In genomic region chr11:63871962-63872832, GRCh38 we compare ENCODE assay signal across 8 cellular contexts. TPM values are rescaled to one million over a fixed set of nuclear protein-coding genes. Genes with fewer than 3 reads are reported as not detected.
DNase-seq lines count a peak whose midpoint lies in the region; FAIRE-seq and TF ChIP-seq lines count a peak whose summit lies in the region.

No MANE protein-coding gene starts in this region.

- TF ChIP-seq RAD21 in Ishikawa (IDR thresholded peaks at IDR 0.05; ENCODE audit: low read depth): peak; percentile 66
- TF ChIP-seq RAD21 in SK-N-SH (IDR thresholded peaks at IDR 0.05; ENCODE audit: low read length): peak; percentile 71

- H3K4me2 ChIP-seq in GM23248 (ENCODE audit: unreplicated experiment) (peak overlapping the region; percentile 60), SK-N-SH (peak overlapping the region; percentile 35)

- DNase-seq in activated T-cell treated with anti-CD3 and anti-CD28 coated beads for 24 hours (ENCODE audit: low read depth) (peak; percentile 21), activated T-cell treated with anti-CD3 and anti-CD28 coated beads for 4 hours (no peak), GM23248 (peak; percentile 98), SK-N-SH (peak; percentile 80), caudate nucleus (lab: John Stamatoyannopoulos, UW) (peak in 56 of 61 donors; percentile 19 to 88 (median 62)), islet precursor cell (peak; percentile 98), small intestine (peak; percentile 94)

- H3K9me2 ChIP-seq in GM23248 (ENCODE audit: insufficient read depth) (no peaks in the 10 kb centered on the region), SK-N-SH (no peaks in the 10 kb centered on the region)

- H3K36me3 ChIP-seq in GM23248 (ENCODE audit: low read depth): no peaks in the 10 kb centered on the region
- peaks cover 0 to 3% of the 10 kb centered on the region in 2 experiments for H3K36me3 ChIP-seq in SK-N-SH (replicated peaks in 1 of 2; ENCODE audit: control insufficient read depth in 1 of 2, insufficient read depth in 2 of 2, low read length in 1 of 2)
- H3K36me3 ChIP-seq in small intestine (ENCODE audit: control insufficient read depth in 2 of 2, insufficient read depth in 2 of 2, low read length in 2 of 2): no peaks in the 10 kb centered on the region

- TF ChIP-seq EP300 in Ishikawa (IDR thresholded peaks at IDR 0.05; ENCODE audit: borderline replicate concordance): no peak
- no peak for TF ChIP-seq EP300 in SK-N-SH (IDR thresholded peaks at IDR 0.05; ENCODE audit: borderline replicate concordance in 1 of 2, low read depth in 1 of 2, low read length in 1 of 2)

- 0 out of 2 replicates have a peak overlapping the region, but pooled peaks have one; percentile 22 for H3K9ac ChIP-seq in GM23248
- H3K9ac ChIP-seq in SK-N-SH: no peak overlapping the region

- TF ChIP-seq CTCF in SK-N-SH (IDR thresholded peaks at IDR 0.05): peak; percentile 53

- CTCF ChIA-PET in SK-N-SH (lab: Yijun Ruan, JAX): interaction anchor here (0.6 to 5.4 kb wide), 12 partner anchors 10 to 73 kb away, joined by 3 to 23 read pairs (median 4); partner anchors contain the start of gene MARK2

- POLR2A ChIA-PET in SK-N-SH (lab: Yijun Ruan, JAX): interaction anchor here (0.5 to 1.0 kb wide), 3 partner anchors 34 to 96 kb away, joined by 3 to 4 read pairs (median 3); partner anchors contain the start of genes MARK2 and RCOR2

- 9 to 23% methylated on average over 9 to 11 of the region's 11 CpGs for WGBS in GM23248 (ENCODE audit: low coverage in 1 of 2, low lambda C conversion rate in 2 of 2, missing lambda C conversion rate in 2 of 2), 2 experiments
- WGBS in SK-N-SH (ENCODE audit: low lambda C conversion rate): 36% methylated on average over 11 of the region's 11 CpGs
- 8 to 14% (median 12%) methylated on average over 11 of the region's 11 CpGs for WGBS in small intestine, 3 donors

- H3K4me1 ChIP-seq in GM23248 (ENCODE audit: insufficient read depth): peaks cover 28% of the 10 kb centered on the region
- peaks cover 16 to 34% of the 10 kb centered on the region in 2 experiments; a peak in 3 of 4 replicates for H3K4me1 ChIP-seq in SK-N-SH (ENCODE audit: control insufficient read depth in 1 of 2, insufficient read depth in 2 of 2, low read depth in 1 of 2, low read length in 1 of 2)
- H3K4me1 ChIP-seq in small intestine (ENCODE audit: control insufficient read depth in 2 of 2, insufficient read depth in 1 of 2, low read depth in 1 of 2, low read length in 1 of 2): peaks cover 24 to 28% of the 10 kb centered on the region in 2 donors

- H2AFZ ChIP-seq in GM23248 (no peak overlapping the region), SK-N-SH (ENCODE audit: low read depth) (no peak overlapping the region)

- in situ Hi-C loops in GM23248 (cut with MboI): no loop called here

- H3K27ac ChIP-seq in GM23248 (peak overlapping the region; percentile 47), SK-N-SH (ENCODE audit: low read depth in 2 of 2, low read length in 1 of 2) (peak overlapping the region; percentile 25 to 65; a peak in 3 of 4 replicates), caudate nucleus (ENCODE audit: low read depth, low read length) (peak overlapping the region; percentile 42), small intestine (ENCODE audit: low read depth in 1 of 2, low read length in 1 of 2) (peak overlapping the region; percentile 64 to 77)

- H3K9me3 ChIP-seq in GM23248 (ENCODE audit: low read depth) (no peaks in the 10 kb centered on the region), SK-N-SH (no peaks in the 10 kb centered on the region), small intestine (ENCODE audit: control insufficient read depth, low read depth) (no peaks in the 10 kb centered on the region)

- peaks cover 30% of the 10 kb centered on the region for H3F3A ChIP-seq in GM23248 (ENCODE audit: insufficient read depth)
- no peaks in the 10 kb centered on the region for H3F3A ChIP-seq in SK-N-SH (replicated peaks; ENCODE audit: insufficient read depth)

- peak overlapping the region; percentile 42; the same call in 1 of the 2 replicates for H3K4me3 ChIP-seq in GM23248
- no peak overlapping the region for H3K4me3 ChIP-seq in SK-N-SH (ENCODE audit: low read depth in 2 of 2, low read length in 1 of 2)
- no peak overlapping the region for H3K4me3 ChIP-seq in small intestine (ENCODE audit: low read depth in 1 of 2, low read length in 2 of 2)

- FAIRE-seq in small intestine (lab: Jason Lieb, UNC): no peak

- peaks cover 87% of the 10 kb centered on the region for H3K79me2 ChIP-seq in GM23248 (ENCODE audit: insufficient read depth)
- H3K79me2 ChIP-seq in SK-N-SH (ENCODE audit: insufficient read depth): peaks cover 77% of the 10 kb centered on the region

- H3K27me3 ChIP-seq in GM23248 (replicated peaks; ENCODE audit: insufficient read depth) (no peaks in the 10 kb centered on the region), SK-N-SH (ENCODE audit: insufficient read depth) (no peaks in the 10 kb centered on the region), small intestine (ENCODE audit: control insufficient read depth in 2 of 2, insufficient read depth in 2 of 2, low read length in 2 of 2) (no peaks in the 10 kb centered on the region)

- H4K20me1 ChIP-seq in GM23248 (ENCODE audit: insufficient read depth) (peaks cover 21% of the 10 kb centered on the region), SK-N-SH (ENCODE audit: insufficient read depth) (peaks cover 81% of the 10 kb centered on the region)

TF ChIP-seq in Ishikawa, 13 proteins besides CTCF, POLR2A, EP300 and RAD21 (continues in another document):
- TF ChIP-seq TEAD4 (IDR thresholded peaks at IDR 0.05): peak; percentile 27; the same call in 1 of the 2 replicates

TF ChIP-seq in SK-N-SH, 30 proteins besides CTCF, POLR2A, EP300 and RAD21 (continues in another document):
- TF ChIP-seq, protein P1, sequence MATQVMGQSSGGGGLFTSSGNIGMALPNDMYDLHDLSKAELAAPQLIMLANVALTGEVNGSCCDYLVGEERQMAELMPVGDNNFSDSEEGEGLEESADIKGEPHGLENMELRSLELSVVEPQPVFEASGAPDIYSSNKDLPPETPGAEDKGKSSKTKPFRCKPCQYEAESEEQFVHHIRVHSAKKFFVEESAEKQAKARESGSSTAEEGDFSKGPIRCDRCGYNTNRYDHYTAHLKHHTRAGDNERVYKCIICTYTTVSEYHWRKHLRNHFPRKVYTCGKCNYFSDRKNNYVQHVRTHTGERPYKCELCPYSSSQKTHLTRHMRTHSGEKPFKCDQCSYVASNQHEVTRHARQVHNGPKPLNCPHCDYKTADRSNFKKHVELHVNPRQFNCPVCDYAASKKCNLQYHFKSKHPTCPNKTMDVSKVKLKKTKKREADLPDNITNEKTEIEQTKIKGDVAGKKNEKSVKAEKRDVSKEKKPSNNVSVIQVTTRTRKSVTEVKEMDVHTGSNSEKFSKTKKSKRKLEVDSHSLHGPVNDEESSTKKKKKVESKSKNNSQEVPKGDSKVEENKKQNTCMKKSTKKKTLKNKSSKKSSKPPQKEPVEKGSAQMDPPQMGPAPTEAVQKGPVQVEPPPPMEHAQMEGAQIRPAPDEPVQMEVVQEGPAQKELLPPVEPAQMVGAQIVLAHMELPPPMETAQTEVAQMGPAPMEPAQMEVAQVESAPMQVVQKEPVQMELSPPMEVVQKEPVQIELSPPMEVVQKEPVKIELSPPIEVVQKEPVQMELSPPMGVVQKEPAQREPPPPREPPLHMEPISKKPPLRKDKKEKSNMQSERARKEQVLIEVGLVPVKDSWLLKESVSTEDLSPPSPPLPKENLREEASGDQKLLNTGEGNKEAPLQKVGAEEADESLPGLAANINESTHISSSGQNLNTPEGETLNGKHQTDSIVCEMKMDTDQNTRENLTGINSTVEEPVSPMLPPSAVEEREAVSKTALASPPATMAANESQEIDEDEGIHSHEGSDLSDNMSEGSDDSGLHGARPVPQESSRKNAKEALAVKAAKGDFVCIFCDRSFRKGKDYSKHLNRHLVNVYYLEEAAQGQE (IDR thresholded peaks at IDR 0.05; ENCODE audit: low read depth, low read length): no peak
- TF ChIP-seq ELF1 (IDR thresholded peaks at IDR 0.05) (peak; percentile 29; the same call in 1 of the 2 replicates), FOSL2 (IDR thresholded peaks at IDR 0.05; ENCODE audit: borderline replicate concordance, low read depth) (peak; percentile 70; the same call in 1 of the 2 replicates), PBX3 (IDR thresholded peaks at IDR 0.05) (peak; percentile 41)

RNA-seq across cellular contexts. Expression of gene MARK2, which starts 33.3 kb away (rescaled TPM):
- 14.8 and 15.8 TPM in 2 replicates for total RNA-seq in GM23248 (2014; rRNA removed; shearing (Covaris generic))
- polyA plus RNA-seq in GM23248 (2016; fragmentation: Nextera tagmentation; extraction: Ambion mirVana) (8.6 and 8.9 TPM in 2 replicates), SK-N-SH (2012; rRNA removed) (14.6 and 18.8 TPM in 2 replicates), small intestine (10 to 100 TPM; 25.9 to 29.5 (median 26.6) TPM)
- 9.6 and 13.4 TPM in 2 replicates for polyA plus RNA-seq in SK-N-SH (2012; cell fraction: cytosol; rRNA removed)
- polyA plus RNA-seq in SK-N-SH (2012; cell fraction: nucleus; rRNA removed): 17.2 and 19.6 TPM in 2 replicates

RNA-seq across cellular contexts. Expression of gene RCOR2, which starts 44.8 kb away (rescaled TPM):
- total RNA-seq in GM23248 (2014; rRNA removed; shearing (Covaris generic)): 0.89 and 1.8 TPM in 2 replicates
- 0.24 TPM in 1 of 2 replicates, not detected in the other for polyA plus RNA-seq in GM23248 (2016; fragmentation: Nextera tagmentation; extraction: Ambion mirVana)
- 1.1 and 1.4 TPM in 2 replicates for polyA plus RNA-seq in SK-N-SH (2012; rRNA removed)
- polyA plus RNA-seq in SK-N-SH (2012; cell fraction: cytosol; rRNA removed): 0.85 and 1.4 TPM in 2 replicates
- polyA plus RNA-seq in SK-N-SH (2012; cell fraction: nucleus; rRNA removed): 1.8 and 2.6 TPM in 2 replicates
- polyA plus RNA-seq in small intestine: 1 to 10 TPM in 2 of 3 donors, not detected in 1; 1.3 to 2.1 TPM

RNA-seq across cellular contexts. Expression of gene SPINDOC, which starts 58.9 kb away (rescaled TPM):
- 10.6 and 15.3 TPM in 2 replicates for total RNA-seq in GM23248 (2014; rRNA removed; shearing (Covaris generic))
- polyA plus RNA-seq in GM23248 (2016; fragmentation: Nextera tagmentation; extraction: Ambion mirVana): 0.30 and 0.86 TPM in 2 replicates
- 39.2 and 45.0 TPM in 2 replicates for polyA plus RNA-seq in SK-N-SH (2012; rRNA removed)
- polyA plus RNA-seq in SK-N-SH (2012; cell fraction: cytosol; rRNA removed): 23.7 and 31.3 TPM in 2 replicates
- 39.0 and 49.5 TPM in 2 replicates for polyA plus RNA-seq in SK-N-SH (2012; cell fraction: nucleus; rRNA removed)
- 1 to 10 TPM; 1.1 to 7.9 (median 3.0) TPM for polyA plus RNA-seq in small intestine
